In the genomic region with DNA sequence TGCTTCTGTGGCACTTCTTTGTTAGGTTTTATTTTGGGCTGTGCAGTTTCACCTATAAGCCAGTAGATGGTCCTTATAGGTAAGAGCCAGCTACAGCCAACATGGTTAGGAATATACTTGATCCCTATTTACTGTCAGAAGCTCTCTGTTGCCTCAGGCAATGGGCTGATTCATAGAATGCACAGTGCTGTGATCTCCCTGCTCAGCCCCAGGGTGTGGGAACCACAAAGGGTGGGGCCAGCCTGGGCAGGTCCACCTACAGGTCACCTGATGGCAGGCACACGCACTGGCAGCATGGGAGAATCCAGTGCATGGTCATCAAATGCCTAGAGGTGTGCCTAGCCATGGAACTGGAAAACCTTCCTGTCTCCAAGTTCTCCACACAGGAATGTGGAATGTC, we compare ENCODE assay signal across 20 cellular contexts.
DNase-seq lines count a peak whose midpoint lies in the region; ATAC-seq and TF ChIP-seq lines count a peak whose summit lies in the region.
"Had no signal": no experiment of that assay in that cellular context is flagged by ENCODE, and none has a peak within 500 bp of the region (broad histone marks: within the 10 kb centered on the region; RNA-seq: fewer than 3 reads in every experiment).

No MANE protein-coding gene starts in this region.

- intact Hi-C loops in MCF 10A (cut with micrococcal nuclease): no loop called here
- intact Hi-C loops in breast epithelium (cut with DNase I; ENCODE audit: low total_unique reads): no loop called here
- intact Hi-C loops in left ventricle myocardium inferior (cut with micrococcal nuclease): no loop called here

- H3K4me3 ChIP-seq in breast epithelium: no peak overlapping the region
- H3K4me3 ChIP-seq in left ventricle myocardium inferior: no peak overlapping the region
- H3K4me3 ChIP-seq: lung, stomach, upper lobe of left lung had no signal

- BruUV-seq in MCF 10A (replicated peaks; lab: Mats Ljungman, UMichigan): no TSS peak

- H3K27ac ChIP-seq in breast epithelium (no peak overlapping the region), left ventricle myocardium inferior (replicated peaks) (no peak overlapping the region)
- H3K27ac ChIP-seq: stomach, upper lobe of left lung had no signal

- H3K27me3 Mint-ChIP-seq in MCF 10A (ENCODE audit: insufficient read depth, unreplicated experiment): no peaks in the 10 kb centered on the region

- no peaks in the 10 kb centered on the region for H3K9me3 Mint-ChIP-seq in MCF 10A (ENCODE audit: unreplicated experiment)

- POLR2A ChIA-PET in MCF 10A (lab: Yijun Ruan, JAX): interaction anchor here (1.2 kb wide), 1 partner anchor 49 kb away, joined by 3 read pairs; no protein-coding TSS in a partner anchor

- no peaks in the 10 kb centered on the region for H3K36me3 Mint-ChIP-seq in MCF 10A (ENCODE audit: insufficient read depth, unreplicated experiment)
- H3K36me3 Mint-ChIP-seq: immature natural killer cell had no signal

- DNase-seq in MCF 10A (ENCODE audit: unreplicated experiment) (peak; percentile 55), breast epithelium (ENCODE audit: low spot score in 2 of 2) (no peak), SK-MEL-5 (ENCODE audit: low read depth, low spot score) (peak; percentile 17), iris pigment epithelial cell (ENCODE audit: low read depth) (peak; percentile 36), NCI-H1417 (lab: John Stamatoyannopoulos, UW) (no peak), left ventricle myocardium inferior (no peak), epidermal melanocyte (ENCODE audit: insufficient read length, low spot score) (no peak)
- DNase-seq: activated CD4-positive, alpha-beta T cell treated with anti-CD3 and anti-CD28 coated beads, Interleukin-2, amount 50 U/mL, for 48 hours; activated effector memory CD4-positive, alpha-beta T cell treated with anti-CD3 and anti-CD28 coated beads, Interleukin-2, amount 50 U/mL, for 16 hours; cortex of kidney; immature natural killer cell; NCI-H1048; NCI-H2029 treated with DMSO at 0.1 percent for 48 hours; NCI-H510A; small intestine; stomach; T-helper 1 cell had no signal

- no peak overlapping the region for H3K27ac Mint-ChIP-seq in MCF 10A (ENCODE audit: low read depth, unreplicated experiment)
- H3K27ac Mint-ChIP-seq: immature natural killer cell had no signal

- H3K27me3 ChIP-seq in breast epithelium (no peaks in the 10 kb centered on the region), left ventricle myocardium inferior (ENCODE audit: low read depth) (no peaks in the 10 kb centered on the region)
- H3K27me3 ChIP-seq: stomach, upper lobe of left lung had no signal

- CTCF ChIA-PET in MCF 10A (lab: Yijun Ruan, JAX): interaction anchor here (0.6 to 1.6 kb wide), 6 partner anchors 8 to 496 kb away, joined by 3 to 8 read pairs (median 4); no protein-coding TSS in a partner anchor

- H3K36me3 ChIP-seq in breast epithelium (no peaks in the 10 kb centered on the region), left ventricle myocardium inferior (no peaks in the 10 kb centered on the region)
- H3K36me3 ChIP-seq: stomach, upper lobe of left lung had no signal

- H3K4me1 ChIP-seq in breast epithelium: no peaks in the 10 kb centered on the region
- no peaks in the 10 kb centered on the region for H3K4me1 ChIP-seq in left ventricle myocardium inferior
- H3K4me1 ChIP-seq: stomach, upper lobe of left lung had no signal

- H3K4me3 Mint-ChIP-seq in MCF 10A (ENCODE audit: unreplicated experiment): no peak overlapping the region
- H3K4me3 Mint-ChIP-seq: immature natural killer cell had no signal

- peaks cover 6% of the 10 kb centered on the region for H3K4me1 Mint-ChIP-seq in MCF 10A (ENCODE audit: insufficient read depth, unreplicated experiment)
- H3K4me1 Mint-ChIP-seq: immature natural killer cell had no signal

- H3K9me3 ChIP-seq in breast epithelium: no peaks in the 10 kb centered on the region
- H3K9me3 ChIP-seq in left ventricle myocardium inferior (replicated peaks): no peaks in the 10 kb centered on the region
- H3K9me3 ChIP-seq: stomach, upper lobe of left lung had no signal

- TF ChIP-seq CTCF in MCF 10A (IDR thresholded peaks at IDR 0.05; ENCODE audit: unreplicated experiment) (no peak), breast epithelium (IDR thresholded peaks at IDR 0.05) (no peak), left ventricle myocardium inferior (IDR thresholded peaks at IDR 0.05; ENCODE audit: borderline replicate concordance) (no peak)

- no peak for TF ChIP-seq POLR2A in breast epithelium (IDR thresholded peaks at IDR 0.05)

- in situ Hi-C loops in SK-MEL-5 (cut with HindIII; ENCODE audit: low pct_unique_long_range_greater_than_20kb, low sequenced_read_pairs): no loop called here

- ATAC-seq in HG03139 (IDR thresholded peaks at IDR 0.05; ENCODE audit: unreplicated experiment): no peak

Comparison
In these comparisons a context has a peak if more than half of its experiments do, and no peak if none do; other contexts are left out.
1. DNase-seq: peak in MCF 10A (single experiment), SK-MEL-5 (single experiment) and iris pigment epithelial cell (single experiment); none in breast epithelium (0 of 2), NCI-H1417 (0 of 3), left ventricle myocardium inferior (single experiment) and epidermal melanocyte (single experiment).